ENCODE assay signal across 8 cellular contexts in the genomic region with DNA sequence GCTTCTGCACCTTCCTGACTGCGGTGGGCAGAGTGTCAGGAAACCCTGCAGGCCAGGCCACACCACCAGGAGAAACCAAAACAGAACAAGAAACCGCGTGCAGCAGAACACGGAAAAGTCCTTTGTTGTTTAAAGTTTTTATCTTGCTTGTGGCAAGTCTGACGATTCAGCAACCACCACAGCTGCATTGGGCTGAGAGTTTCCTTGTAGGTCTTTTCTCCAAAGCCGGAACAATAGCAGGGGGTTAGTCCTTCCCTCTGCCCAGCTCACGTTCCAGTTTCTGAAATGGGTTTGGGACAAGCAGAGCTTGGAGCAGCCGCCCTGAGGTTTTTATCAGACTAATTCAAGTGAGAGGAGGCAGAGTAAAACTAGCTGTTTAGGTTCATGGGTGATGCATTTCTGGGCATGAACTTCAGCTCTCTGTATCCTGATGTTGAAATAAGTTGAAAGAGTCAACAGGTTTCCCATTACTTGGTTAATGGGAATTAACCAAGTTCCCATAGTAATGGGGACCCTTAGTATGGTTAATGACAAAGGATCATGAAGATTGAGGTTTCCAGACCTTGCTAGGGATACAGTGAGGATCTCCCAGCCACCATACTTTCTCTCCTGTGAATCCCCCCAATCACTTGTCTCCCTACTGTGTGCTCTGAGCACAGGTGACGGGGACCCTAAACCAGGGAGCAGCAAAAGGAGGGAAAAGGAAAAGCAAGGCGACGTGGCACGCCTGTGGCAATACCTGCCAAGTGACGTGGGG.
A peak's percentile ranks its signal among the peaks of the same experiment; 100 is the strongest.
DNase-seq lines count a peak whose midpoint lies in the region; ATAC-seq and TF ChIP-seq lines count a peak whose summit lies in the region.

No MANE protein-coding gene starts in this region.

- peaks cover 36% of the 10 kb centered on the region for H3K4me1 ChIP-seq in vagina

- no peaks in the 10 kb centered on the region for H3K27me3 ChIP-seq in vagina

- H3K36me3 ChIP-seq in vagina: no peaks in the 10 kb centered on the region

- DNase-seq in activated CD4-positive, CD25-positive, alpha-beta regulatory T cell treated with anti-CD3 and anti-CD28 coated beads, Interleukin-2, amount 50 U/mL, for 16 hours (ENCODE audit: low read depth, low spot score): peak; percentile 26
- DNase-seq in activated CD4-positive, CD25-positive, alpha-beta regulatory T cell (lab: John Stamatoyannopoulos, UW): no peak
- DNase-seq in mesenteric fat pad (ENCODE audit: low spot score): peak; percentile 45
- peak; percentile 53 for DNase-seq in stimulated activated naive CD4-positive, alpha-beta T cell treated with Interleukin-2 at 50 U/mL for 16 hours (lab: John Stamatoyannopoulos, UW)
- DNase-seq in vagina (ENCODE audit: extremely low spot score in 2 of 2): no peak

- TF ChIP-seq CTCF in vagina (IDR thresholded peaks at IDR 0.05): no peak

- no peak for TF ChIP-seq POLR2A in vagina (IDR thresholded peaks at IDR 0.05)

- intact Hi-C loops in vagina (cut with DNase I): loop anchor here (5.0 to 10.0 kb wide), 3 partner anchors 102 to 548 kb away; no protein-coding TSS in a partner anchor

- H3K4me3 ChIP-seq in vagina: no peak overlapping the region

- ATAC-seq in GM19351 (IDR thresholded peaks at IDR 0.05; ENCODE audit: unreplicated experiment) (no peak), GM18907 (IDR thresholded peaks at IDR 0.05; ENCODE audit: unreplicated experiment) (no peak)

- H3K27ac ChIP-seq in angular gyrus (ENCODE audit: low read depth, low read length) (peak overlapping the region; percentile 13), vagina (no peak overlapping the region)

- no peaks in the 10 kb centered on the region for H3K9me3 ChIP-seq in vagina

Comparison
In these comparisons a context has a peak if more than half of its experiments do, and no peak if none do; other contexts are left out.
1. DNase-seq: peak in activated CD4-positive, CD25-positive, alpha-beta regulatory T cell treated with anti-CD3 and anti-CD28 coated beads, Interleukin-2, amount 50 U/mL, for 16 hours (single experiment), mesenteric fat pad (single experiment) and stimulated activated naive CD4-positive, alpha-beta T cell treated with Interleukin-2 at 50 U/mL for 16 hours (single experiment); none in activated CD4-positive, CD25-positive, alpha-beta regulatory T cell (0 of 4) and vagina (0 of 2).